In the genomic region with DNA sequence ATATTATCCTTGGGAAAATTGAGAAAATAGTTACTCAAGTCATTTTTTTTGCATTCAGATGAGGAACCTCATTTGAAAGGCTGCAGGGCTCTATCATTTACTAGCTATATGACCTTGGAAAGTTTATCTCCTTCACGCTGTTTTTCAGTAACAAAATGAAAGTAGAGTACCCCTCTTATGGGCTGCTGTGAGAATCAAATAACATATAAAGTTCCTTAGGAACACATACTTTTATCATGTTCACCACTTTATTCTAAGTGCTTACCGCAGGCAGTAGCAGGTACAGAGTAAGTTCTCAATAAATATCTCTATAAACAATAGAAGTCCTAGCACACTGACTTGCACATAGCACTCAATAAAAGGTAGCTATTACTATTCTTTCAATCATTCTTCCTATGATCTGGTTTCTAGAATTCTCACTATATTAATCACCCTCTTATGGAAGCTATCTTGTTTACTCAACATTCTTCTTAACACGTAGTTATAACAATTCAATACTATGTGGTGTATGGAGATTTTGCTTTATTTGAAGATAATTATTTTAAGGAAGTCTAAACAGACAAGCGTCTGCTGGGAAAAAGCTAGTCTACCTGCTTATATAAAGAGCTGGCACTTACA, we compare ENCODE assay signal across 11 cellular contexts. TPM values are rescaled to one million over a fixed set of nuclear protein-coding genes. Genes with fewer than 3 reads are reported as not detected.
DNase-seq lines count a peak whose midpoint lies in the region; ATAC-seq, FAIRE-seq and TF ChIP-seq lines count a peak whose summit lies in the region.
"Had no signal": no experiment of that assay in that cellular context is flagged by ENCODE, and none has a peak within 500 bp of the region (broad histone marks: within the 10 kb centered on the region; RNA-seq: fewer than 3 reads in every experiment).

No MANE protein-coding gene starts in this region.

- peaks cover 49% of the 10 kb centered on the region for H3K4me1 Mint-ChIP-seq in activated naive CD4-positive, alpha-beta T cell treated with anti-CD3 and anti-CD28 coated beads, Interleukin-2, amount 50 U/mL, for 24 hours
- peaks cover 31% of the 10 kb centered on the region for H3K4me1 Mint-ChIP-seq in activated CD4-positive, alpha-beta memory T cell treated with anti-CD3 and anti-CD28 coated beads for 36 hours (ENCODE audit: low read depth)

- peaks cover 41% of the 10 kb centered on the region for H3K79me2 ChIP-seq in keratinocyte (ENCODE audit: control insufficient read depth, insufficient read depth, low read length)

- H3K27ac Mint-ChIP-seq in activated naive CD4-positive, alpha-beta T cell treated with anti-CD3 and anti-CD28 coated beads, Interleukin-2, amount 50 U/mL, for 24 hours = no peak overlapping the region
- H3K27ac Mint-ChIP-seq in activated naive CD4-positive, alpha-beta T cell treated with anti-CD3 and anti-CD28 coated beads, Interleukin-2, amount 50 U/mL, for 72 hours = peak overlapping the region in 1 of 2 donors; percentile 99
- H3K27ac Mint-ChIP-seq in activated CD4-positive, alpha-beta memory T cell treated with anti-CD3 and anti-CD28 coated beads for 36 hours = no peak overlapping the region

- H3K4me1 ChIP-seq in keratinocyte (ENCODE audit: control insufficient read depth, extremely low read depth, insufficient read depth, low read length) (peaks cover 21% of the 10 kb centered on the region), tibial nerve (peaks cover 0 to 47% (median 26%) of the 10 kb centered on the region in 4 donors)

- H3K27ac ChIP-seq in keratinocyte (ENCODE audit: control insufficient read depth, insufficient read depth, low read length) (peak overlapping the region; percentile 4), tibial nerve (peak overlapping the region in 3 of 4 donors; percentile 98 to 99 (median 99))

- H3K4me3 Mint-ChIP-seq in activated naive CD4-positive, alpha-beta T cell treated with anti-CD3 and anti-CD28 coated beads, Interleukin-2, amount 50 U/mL, for 24 hours = peak overlapping the region; percentile 97
- peak overlapping the region; percentile 97 for H3K4me3 Mint-ChIP-seq in activated CD4-positive, alpha-beta memory T cell treated with anti-CD3 and anti-CD28 coated beads for 36 hours

- H3K27me3 ChIP-seq in keratinocyte (ENCODE audit: control insufficient read depth, extremely low read depth, insufficient read depth, low read length) (no peaks in the 10 kb centered on the region), tibial nerve (no peaks in the 10 kb centered on the region)

- no peaks in the 10 kb centered on the region for H3K27me3 Mint-ChIP-seq in activated naive CD4-positive, alpha-beta T cell treated with anti-CD3 and anti-CD28 coated beads, Interleukin-2, amount 50 U/mL, for 24 hours
- H3K27me3 Mint-ChIP-seq in activated CD4-positive, alpha-beta memory T cell treated with anti-CD3 and anti-CD28 coated beads for 36 hours = no peaks in the 10 kb centered on the region

- H3K36me3 ChIP-seq in keratinocyte (ENCODE audit: control insufficient read depth in 2 of 2, extremely low read depth in 1 of 2, insufficient read depth in 2 of 2, low read length in 2 of 2) (no peaks in the 10 kb centered on the region), tibial nerve (no peaks in the 10 kb centered on the region)

- H3K9me1 ChIP-seq in keratinocyte (ENCODE audit: control insufficient read depth, extremely low read depth, insufficient read depth, low read length) = no peaks in the 10 kb centered on the region

- peak overlapping the region; percentile 99 for H3K4me2 ChIP-seq in keratinocyte (ENCODE audit: control insufficient read depth, extremely low read depth, insufficient read depth, low read depth, low read length)

- POLR2A ChIA-PET in activated CD4-positive, alpha-beta memory T cell treated with anti-CD3 and anti-CD28 coated beads for 36 hours (lab: Charles Lee) = no interaction called here

- H3K9me3 ChIP-seq in keratinocyte (ENCODE audit: control insufficient read depth, low read depth, low read length) (no peaks in the 10 kb centered on the region), tibial nerve (no peaks in the 10 kb centered on the region)

- no peak for TF ChIP-seq EP300 in tibial nerve (IDR thresholded peaks at IDR 0.05)

- no peak for ATAC-seq in activated naive CD4-positive, alpha-beta T cell treated with anti-CD3 and anti-CD28 coated beads, Interleukin-2, amount 50 U/mL, for 72 hours
- ATAC-seq in GM18870 (IDR thresholded peaks at IDR 0.05; ENCODE audit: unreplicated experiment) (no peak), HG03097 (IDR thresholded peaks at IDR 0.05; ENCODE audit: low FRiP score, unreplicated experiment) (no peak), GM19324 (IDR thresholded peaks at IDR 0.05; ENCODE audit: low FRiP score, unreplicated experiment) (no peak)

- no peaks in the 10 kb centered on the region for H3K9me3 Mint-ChIP-seq in activated naive CD4-positive, alpha-beta T cell treated with anti-CD3 and anti-CD28 coated beads, Interleukin-2, amount 50 U/mL, for 24 hours
- H3K9me3 Mint-ChIP-seq in activated naive CD4-positive, alpha-beta T cell treated with anti-CD3 and anti-CD28 coated beads, Interleukin-2, amount 50 U/mL, for 72 hours = no peaks in the 10 kb centered on the region
- H3K9me3 Mint-ChIP-seq in activated CD4-positive, alpha-beta memory T cell treated with anti-CD3 and anti-CD28 coated beads for 36 hours = no peaks in the 10 kb centered on the region

- DNase-seq in activated naive CD4-positive, alpha-beta T cell treated with anti-CD3 and anti-CD28 coated beads, Interleukin-2, amount 50 U/mL, for 72 hours (ENCODE audit: low spot score in 2 of 2) = no peak
- DNase-seq in activated CD4-positive, alpha-beta memory T cell treated with anti-CD3 and anti-CD28 coated beads for 36 hours = no peak
- DNase-seq in keratinocyte (ENCODE audit: low read depth, low spot score) = no peak
- no peak for DNase-seq in tibial nerve (ENCODE audit: low spot score in 2 of 2)
- DNase-seq: C1 segment of cervical spinal cord, cortex of kidney, NCI-H526 treated with DMSO at 0.1 percent for 48 hours had no signal

- peak overlapping the region; percentile 100 for H3K9ac ChIP-seq in keratinocyte (ENCODE audit: control insufficient read depth, extremely low read depth, insufficient read depth, low read length)

- CTCF ChIA-PET in activated CD4-positive, alpha-beta memory T cell treated with anti-CD3 and anti-CD28 coated beads for 36 hours (lab: Charles Lee) = interaction anchor here (0.8 to 0.9 kb wide), 2 partner anchors 41 to 51 kb away, joined by 3 read pairs; partner anchors contain the start of gene REXO2

- H2AFZ ChIP-seq in keratinocyte (ENCODE audit: control insufficient read depth, low read length) = no peak overlapping the region

- H3K4me3 ChIP-seq in keratinocyte (ENCODE audit: control insufficient read depth in 2 of 3, extremely low read depth in 1 of 3, insufficient read depth in 2 of 3, low read depth in 1 of 3, low read length in 3 of 3) (peak overlapping the region in 2 of 3 experiments; percentile 76 to 89), tibial nerve (no peak overlapping the region)

- H4K20me1 ChIP-seq in keratinocyte (ENCODE audit: control insufficient read depth, extremely low read depth, insufficient read depth, low read length) = no peaks in the 10 kb centered on the region

- dilution Hi-C loops in keratinocyte (cut with MboI; ENCODE audit: extremely low pct_ligation_motif_present, low sequenced_read_pairs) = no loop called here

- 78 to 84% methylated on average over 4 of the region's 4 CpGs for WGBS in tibial nerve, 2 donors

- intact Hi-C loops in activated CD4-positive, alpha-beta memory T cell treated with anti-CD3 and anti-CD28 coated beads for 36 hours (cut with micrococcal nuclease) = no loop called here

- no peak for TF ChIP-seq CTCF in keratinocyte (optimal IDR thresholded peaks at IDR 0.05 in 1 of 3, IDR thresholded peaks at IDR 0.05 in 1 of 3, conservative IDR thresholded peaks at IDR 0.05 in 1 of 3; ENCODE audit: extremely low read depth in 1 of 3, insufficient read depth in 2 of 3, low read length in 3 of 3)
- no peak for TF ChIP-seq CTCF in tibial nerve (IDR thresholded peaks at IDR 0.05)

- FAIRE-seq in keratinocyte (lab: Jason Lieb, UNC) = no peak

- no peak for TF ChIP-seq POLR2A in tibial nerve (IDR thresholded peaks at IDR 0.05)

- H3K36me3 Mint-ChIP-seq in activated naive CD4-positive, alpha-beta T cell treated with anti-CD3 and anti-CD28 coated beads, Interleukin-2, amount 50 U/mL, for 24 hours = peaks cover 11% of the 10 kb centered on the region
- peaks cover 29 to 47% of the 10 kb centered on the region in 2 donors for H3K36me3 Mint-ChIP-seq in activated naive CD4-positive, alpha-beta T cell treated with anti-CD3 and anti-CD28 coated beads, Interleukin-2, amount 50 U/mL, for 72 hours
- peaks cover 12% of the 10 kb centered on the region for H3K36me3 Mint-ChIP-seq in activated CD4-positive, alpha-beta memory T cell treated with anti-CD3 and anti-CD28 coated beads for 36 hours

RNA-seq across cellular contexts. Expression of gene C11orf71, which starts 1.9 kb away (rescaled TPM):
- total RNA-seq in activated naive CD4-positive, alpha-beta T cell treated with anti-CD3 and anti-CD28 coated beads, Interleukin-2, amount 50 U/mL, for 72 hours = 1 to 10 TPM; 2.8 to 8.0 TPM
- total RNA-seq in activated CD4-positive, alpha-beta memory T cell treated with anti-CD3 and anti-CD28 coated beads for 36 hours = 1 to 10 TPM; 5.0 to 5.5 TPM
- 1.4 to 3.7 TPM (median 2.1 TPM) in 3 replicates for polyA plus RNA-seq in keratinocyte
- 1.6 TPM for polyA plus RNA-seq in keratinocyte (2011; ENCODE audit: low read depth)
- polyA plus RNA-seq in keratinocyte (2011; cell fraction: cytosol; rRNA removed) = 1.2 and 2.0 TPM in 2 replicates
- polyA plus RNA-seq in keratinocyte (2011; cell fraction: nucleus; rRNA removed) = 2.2 and 2.5 TPM in 2 replicates
- polyA plus RNA-seq in keratinocyte (2012; ENCODE audit: low replicate concordance) = 1.00 and 2.5 TPM in 2 replicates
- polyA minus RNA-seq in keratinocyte = 0.99 to 1.6 TPM (median 1.3 TPM) in 3 replicates
- polyA minus RNA-seq in keratinocyte (2011; cell fraction: cytosol; rRNA and poly(A)+ RNA removed) = not detected
- polyA minus RNA-seq in keratinocyte (2011; cell fraction: nucleus; rRNA and poly(A)+ RNA removed) = 1.3 and 1.6 TPM in 2 replicates
- total RNA-seq in tibial nerve = 10 to 100 TPM in 3 of 4 donors, 1 to 10 TPM in 1; 3.3 to 16.0 (median 13.5) TPM

RNA-seq across cellular contexts. Expression of gene RBM7, which starts 2.1 kb away (rescaled TPM):
- 10 to 100 TPM; 49.2 to 67.1 TPM for total RNA-seq in activated naive CD4-positive, alpha-beta T cell treated with anti-CD3 and anti-CD28 coated beads, Interleukin-2, amount 50 U/mL, for 72 hours
- 10 to 100 TPM; 44.0 to 45.4 TPM for total RNA-seq in activated CD4-positive, alpha-beta memory T cell treated with anti-CD3 and anti-CD28 coated beads for 36 hours
- 21.6 to 38.2 TPM (median 34.0 TPM) in 3 replicates for polyA plus RNA-seq in keratinocyte
- 35.7 TPM for polyA plus RNA-seq in keratinocyte (2011; ENCODE audit: low read depth)
- 14.7 and 36.7 TPM in 2 replicates for polyA plus RNA-seq in keratinocyte (2011; cell fraction: cytosol; rRNA removed)
- 16.4 and 21.3 TPM in 2 replicates for polyA plus RNA-seq in keratinocyte (2011; cell fraction: nucleus; rRNA removed)
- polyA plus RNA-seq in keratinocyte (2012; ENCODE audit: low replicate concordance) = 27.2 and 39.0 TPM in 2 replicates
- polyA minus RNA-seq in keratinocyte = 12.4 to 68.6 TPM (median 38.4 TPM) in 3 replicates
- polyA minus RNA-seq in keratinocyte (2011; cell fraction: cytosol; rRNA and poly(A)+ RNA removed) = 29.9 TPM
- 10.2 and 38.6 TPM in 2 replicates for polyA minus RNA-seq in keratinocyte (2011; cell fraction: nucleus; rRNA and poly(A)+ RNA removed)
- total RNA-seq in tibial nerve = 10 to 100 TPM; 14.7 to 15.5 (median 15.3) TPM

RNA-seq across cellular contexts. Expression of gene REXO2, which starts 40.9 kb away (rescaled TPM):
- total RNA-seq in activated naive CD4-positive, alpha-beta T cell treated with anti-CD3 and anti-CD28 coated beads, Interleukin-2, amount 50 U/mL, for 72 hours = 10 to 100 TPM; 63.4 to 84.8 TPM
- 10 to 100 TPM; 60.1 to 62.0 TPM for total RNA-seq in activated CD4-positive, alpha-beta memory T cell treated with anti-CD3 and anti-CD28 coated beads for 36 hours
- polyA plus RNA-seq in keratinocyte = 250 to 381 TPM (median 270 TPM) in 3 replicates
- polyA plus RNA-seq in keratinocyte (2011; ENCODE audit: low read depth) = 185 TPM
- polyA plus RNA-seq in keratinocyte (2011; cell fraction: cytosol; rRNA removed) = 234 and 465 TPM in 2 replicates
- polyA plus RNA-seq in keratinocyte (2011; cell fraction: nucleus; rRNA removed) = 178 and 257 TPM in 2 replicates
- polyA plus RNA-seq in keratinocyte (2012; ENCODE audit: low replicate concordance) = 158 and 191 TPM in 2 replicates
- polyA minus RNA-seq in keratinocyte = 24.1 to 89.5 TPM (median 55.5 TPM) in 3 replicates
- 243 TPM for polyA minus RNA-seq in keratinocyte (2011; cell fraction: cytosol; rRNA and poly(A)+ RNA removed)
- polyA minus RNA-seq in keratinocyte (2011; cell fraction: nucleus; rRNA and poly(A)+ RNA removed) = 37.0 and 65.9 TPM in 2 replicates
- total RNA-seq in tibial nerve = 100 to 1,000 TPM in 1 of 4 donors, 10 to 100 TPM in 3; 64.9 to 131 (median 96.8) TPM

Comparison
In these comparisons a context has a peak if more than half of its experiments do, and no peak if none do; other contexts are left out.
1. H3K4me3 ChIP-seq: peak in keratinocyte (2 of 3); none in tibial nerve (0 of 4).